Comparison of ENCODE assay signal across 28 cellular contexts in the genomic region with DNA sequence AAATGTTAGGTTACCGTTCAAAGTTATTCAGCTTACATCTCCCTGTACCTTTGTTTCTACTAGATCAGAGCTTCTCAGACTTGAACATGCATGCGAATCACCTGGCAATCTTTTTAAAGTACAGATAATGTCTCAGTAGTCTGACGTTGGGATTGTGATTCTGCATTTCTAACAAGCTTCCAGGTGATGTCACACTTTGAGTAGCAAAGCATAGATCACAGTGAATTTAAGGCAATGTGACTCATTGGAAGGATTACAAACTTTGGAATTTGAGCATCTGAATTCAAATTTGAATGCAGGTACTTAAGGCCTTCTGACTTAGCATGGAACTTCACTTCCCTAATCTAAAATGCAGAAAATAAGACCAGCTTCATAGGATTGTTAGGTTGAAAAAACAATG. TPM values are rescaled to one million over a fixed set of nuclear protein-coding genes. Genes with fewer than 3 reads are reported as not detected.
DNase-seq lines count a peak whose midpoint lies in the region; ATAC-seq and TF ChIP-seq lines count a peak whose summit lies in the region.
"Had no signal": no experiment of that assay in that cellular context is flagged by ENCODE, and none has a peak within 500 bp of the region (broad histone marks: within the 10 kb centered on the region; RNA-seq: fewer than 3 reads in every experiment).

No MANE protein-coding gene starts in this region.

- no peak overlapping the region for H3K27ac ChIP-seq in foreskin keratinocyte
- H3K27ac ChIP-seq: parathyroid adenoma, upper lobe of left lung had no signal

- DNase-seq in EL: peak; percentile 25
- peak; percentile 26 for DNase-seq in HCEC 1CT
- DNase-seq in RKO (ENCODE audit: low spot score): peak; percentile 31
- DNase-seq in foreskin keratinocyte: peak; percentile 65 to 82
- no peak for DNase-seq in activated effector memory CD4-positive, alpha-beta T cell treated with Interleukin-2 at 50 U/mL for 16 hours
- DNase-seq in NK-92 treated with Interleukin-12 subunit alpha and Interleukin-12 subunit beta, amount 100 ng/mL, for 24 hours (lab: John Stamatoyannopoulos, UW): no peak
- DNase-seq in NCI-H1930 (lab: John Stamatoyannopoulos, UW): no peak
- DNase-seq: ACHN; activated CD8-positive, alpha-beta memory T cell treated with anti-CD3 and anti-CD28 coated beads for 24 hours; activated gamma-delta T cell treated with Interleukin-2 at 50 U/mL for 16 hours; activated T-cell treated with anti-CD3 and anti-CD28 coated beads, Interleukin-2, amount 50 U/mL, for 24 hours; DMS153; effector CD8-positive, alpha-beta T cell; erythroblast; foreskin melanocyte; GF-D8; left colon; NCI-H1092 treated with DMSO at 0.1 percent for 48 hours; NCI-H2029; NCI-H748 treated with DMSO at 0.1 percent for 48 hours; right cardiac atrium; stimulated activated CD4-positive, alpha-beta T cell treated with anti-CD3 and anti-CD28 coated beads, Interleukin-12 subunit alpha, Interleukin-12 subunit beta, amount 100 ng/mL, for 4 hours; stimulated activated CD4-positive, alpha-beta T cell treated with anti-CD3 and anti-CD28 coated beads, Interleukin-4, amount 100 ng/mL, for 24 hours; T-helper 2 cell; upper lobe of left lung had no signal

- peak; percentile 63 for TF ChIP-seq CTCF in foreskin keratinocyte (conservative IDR thresholded peaks at IDR 0.05)

- H3K4me1 ChIP-seq in foreskin keratinocyte: no peaks in the 10 kb centered on the region
- H3K4me1 ChIP-seq: parathyroid adenoma, upper lobe of left lung had no signal

- ATAC-seq in foreskin keratinocyte (peak; percentile 93), HG03135 (IDR thresholded peaks at IDR 0.05; ENCODE audit: unreplicated experiment) (no peak)
- ATAC-seq: left colon; right cardiac atrium; stimulated activated effector memory CD8-positive, alpha-beta T cell treated with anti-CD3 and anti-CD28 coated beads, Interleukin-12 subunit alpha, Interleukin-12 subunit beta, amount 100 ng/mL, for 72 hours had no signal

- H3K27me3 ChIP-seq in foreskin keratinocyte: no peaks in the 10 kb centered on the region
- H3K27me3 ChIP-seq: upper lobe of left lung had no signal

RNA-seq across cellular contexts. Expression of a gene that starts 10.8 kb away (rescaled TPM):
- 6.1 and 10.4 TPM in 2 replicates for total RNA-seq in foreskin keratinocyte
- polyA plus RNA-seq in foreskin keratinocyte: 1.5 and 2.5 TPM in 2 replicates

Comparison
In these comparisons a context has a peak if more than half of its experiments do, and no peak if none do; other contexts are left out.
1. DNase-seq: peak in EL (single experiment), HCEC 1CT (single experiment), RKO (single experiment) and foreskin keratinocyte (2 of 2); none in activated effector memory CD4-positive, alpha-beta T cell treated with Interleukin-2 at 50 U/mL for 16 hours (single experiment), NK-92 treated with Interleukin-12 subunit alpha and Interleukin-12 subunit beta, amount 100 ng/mL, for 24 hours (single experiment) and NCI-H1930 (0 of 2).